ENCODE assay signal across 35 cellular contexts in the genomic region with DNA sequence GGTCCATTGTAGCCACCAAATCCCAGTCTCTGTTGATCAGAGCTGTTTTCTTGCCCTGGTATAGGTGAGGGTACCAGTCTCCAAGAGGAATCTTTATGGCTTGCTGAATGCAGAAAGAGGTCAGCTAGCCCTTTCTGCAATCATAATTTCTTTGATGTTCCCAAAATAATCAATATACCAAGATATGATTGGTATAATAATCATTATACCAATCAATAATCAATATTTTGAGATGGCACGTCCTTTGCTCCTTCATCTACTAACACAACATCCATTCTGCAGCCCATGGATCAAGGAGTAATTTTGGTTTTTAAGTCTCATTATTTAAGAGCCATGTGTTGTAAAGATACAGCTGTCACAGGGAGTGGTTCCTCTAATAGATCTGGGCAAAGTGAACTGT. TPM values are rescaled to one million over a fixed set of nuclear protein-coding genes. Genes with fewer than 3 reads are reported as not detected.
"Had no signal": no experiment of that assay in that cellular context is flagged by ENCODE, and none has a peak within 500 bp of the region (broad histone marks: within the 10 kb centered on the region; RNA-seq: fewer than 3 reads in every experiment).

No MANE protein-coding gene starts in this region.

- H3K4me3 ChIP-seq: adrenal gland, ascending aorta, body of pancreas, breast epithelium, cardiac muscle cell had no signal

- FAIRE-seq: astrocyte, bronchial epithelial cell had no signal

- H3K9me3 ChIP-seq: adrenal gland had no signal

- ATAC-seq: activated naive CD4-positive, alpha-beta T cell treated with anti-CD3 and anti-CD28 coated beads, Interleukin-2, amount 50 U/mL, for 72 hours; activated naive CD8-positive, alpha-beta T cell treated with anti-CD3 and anti-CD28 coated beads, Interleukin-2, amount 50 U/mL, for 24 hours; activated T-cell treated with anti-CD3 and anti-CD28 coated beads, Interleukin-2, amount 50 U/mL, for 4 hours; activated T-cell treated with anti-CD3 and anti-CD28 coated beads, Interleukin-2, amount 50 U/mL, for 72 hours; activated T-helper 17 cell treated with anti-CD3 and anti-CD28 coated beads, Interleukin-2, amount 50 U/mL, for 72 hours; body of pancreas had no signal

- H3K27ac ChIP-seq: adrenal gland, ascending aorta, body of pancreas, brain microvascular endothelial cell, breast epithelium, cardiac muscle cell had no signal

- H3K36me3 ChIP-seq: adrenal gland, ascending aorta, brain microvascular endothelial cell, breast epithelium, cardiac muscle cell had no signal

- H3K4me1 ChIP-seq: adrenal gland, ascending aorta, body of pancreas, breast epithelium had no signal

- H3K27me3 ChIP-seq: adrenal gland, ascending aorta, body of pancreas, brain microvascular endothelial cell, breast epithelium, cardiac muscle cell had no signal

- DNase-seq: activated effector memory CD4-positive, alpha-beta T cell treated with anti-CD3 and anti-CD28 coated beads, Interleukin-2, amount 50 U/mL, for 16 hours; activated effector memory CD4-positive, alpha-beta T cell treated with Interleukin-2 at 50 U/mL for 16 hours; activated gamma-delta T cell; activated gamma-delta T cell treated with Interleukin-2 at 50 U/mL for 16 hours; activated naive CD4-positive, alpha-beta T cell; activated naive CD4-positive, alpha-beta T cell treated with anti-CD3 and anti-CD28 coated beads for 36 hours; activated naive CD4-positive, alpha-beta T cell treated with anti-CD3 and anti-CD28 coated beads, Interleukin-2, amount 10 ng/mL, durations not matched to agents 7 days and 5 days; activated naive CD4-positive, alpha-beta T cell treated with anti-CD3 and anti-CD28 coated beads, Interleukin-2, amount 50 U/mL, for 16 hours; activated naive CD4-positive, alpha-beta T cell treated with Interleukin-2 at 50 U/mL for 16 hours; activated naive CD8-positive, alpha-beta T cell treated with anti-CD3 and anti-CD28 coated beads for 36 hours; activated naive CD8-positive, alpha-beta T cell treated with anti-CD3 and anti-CD28 coated beads, Interleukin-2, amount 10 ng/mL, durations not matched to agents 7 days and 5 days; activated naive CD8-positive, alpha-beta T cell treated with anti-CD3 and anti-CD28 coated beads, Interleukin-2, amount 50 U/mL, for 24 hours; activated T-cell treated with anti-CD3 and anti-CD28 coated beads, Interleukin-2, amount 50 U/mL, for 24 hours; activated T-cell treated with anti-CD3 and anti-CD28 coated beads, Interleukin-2, amount 50 U/mL, for 4 hours; activated T-cell treated with anti-CD3 and anti-CD28 coated beads, Interleukin-2, amount 50 U/mL, for 48 hours; activated T-cell treated with anti-CD3 and anti-CD28 coated beads, Interleukin-2, amount 50 U/mL, for 72 hours; adrenal gland; amniotic stem cell; amygdala; anterior cingulate cortex; aorta; body of pancreas; brain microvascular endothelial cell; caudate nucleus; central memory CD4-positive, alpha-beta T cell; cerebellar nuclear complex had no signal

RNA-seq across cellular contexts. Expression of a gene that starts 31.5 kb away (rescaled TPM):
- total RNA-seq: activated naive CD4-positive, alpha-beta T cell treated with anti-CD3 and anti-CD28 coated beads for 36 hours; activated naive CD4-positive, alpha-beta T cell treated with anti-CD3 and anti-CD28 coated beads, Interleukin-2, amount 50 U/mL, for 72 hours; activated naive CD8-positive, alpha-beta T cell treated with anti-CD3 and anti-CD28 coated beads for 36 hours; activated naive CD8-positive, alpha-beta T cell treated with anti-CD3 and anti-CD28 coated beads, Interleukin-2, amount 10 ng/mL, durations not matched to agents 7 days and 5 days; activated T-cell treated with anti-CD3 and anti-CD28 coated beads, Interleukin-2, amount 50 U/mL, for 4 hours; activated T-cell treated with anti-CD3 and anti-CD28 coated beads, Interleukin-2, amount 50 U/mL, for 72 hours; activated T-helper 1 cell treated with anti-CD3 and anti-CD28 coated beads, Interleukin-12 subunit alpha, Interleukin-12 subunit beta, Interleukin-2, Interleukin-4 antibody, amounts not matched to agents 30 ng/mL and 10 ng/mL and 1 ng/mL, durations not matched to agents 14 hours and 24 hours and 36 hours; activated T-helper 17 cell treated with anti-CD3 and anti-CD28 coated beads, Interleukin-2, amount 50 U/mL, for 72 hours; activated T-helper 2 cell treated with anti-CD3 and anti-CD28 coated beads, Interferon-gamma antibody, Interleukin-2, Interleukin-4, amounts not matched to agents 10 μg/mL and 5 μg/mL and 100 μg/mL, durations not matched to agents 14 hours and 24 hours and 36 hours; ascending aorta; astrocyte had no signal
